Comparison of ENCODE assay signal across 27 cellular contexts in the genomic region with DNA sequence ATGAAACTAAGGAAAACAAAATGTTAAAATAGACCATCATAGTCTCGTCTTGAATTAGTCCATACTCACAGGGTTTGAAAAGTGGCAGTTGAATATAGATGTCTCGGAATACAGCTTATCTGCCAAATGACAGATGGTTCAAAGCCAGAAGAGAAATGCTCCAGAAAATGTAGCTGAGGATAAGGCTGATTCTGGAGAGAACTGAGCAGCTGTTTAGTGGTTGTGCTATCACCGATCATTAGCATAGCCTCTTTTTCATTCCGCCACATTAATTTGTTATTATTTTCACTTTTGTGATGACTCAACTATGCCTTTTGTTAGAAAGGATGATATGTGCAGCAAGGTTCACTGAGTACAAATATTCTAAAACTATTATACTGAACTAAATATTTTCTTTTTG.
DNase-seq lines count a peak whose midpoint lies in the region; ATAC-seq and TF ChIP-seq lines count a peak whose summit lies in the region.
"Had no signal": no experiment of that assay in that cellular context is flagged by ENCODE, and none has a peak within 500 bp of the region (broad histone marks: within the 10 kb centered on the region; RNA-seq: fewer than 3 reads in every experiment).

No MANE protein-coding gene starts in this region.

- H3K27ac Mint-ChIP-seq in glutamatergic neuron (ENCODE audit: unreplicated experiment): peak overlapping the region; percentile 64
- H3K27ac Mint-ChIP-seq: CD8-positive, alpha-beta memory T cell; H9; HFFc6; T-helper 17 cell had no signal

- H3K27me3 Mint-ChIP-seq in glutamatergic neuron (ENCODE audit: unreplicated experiment): no peaks in the 10 kb centered on the region

- H3K4me1 Mint-ChIP-seq in glutamatergic neuron (ENCODE audit: low read depth, unreplicated experiment): peaks cover 55% of the 10 kb centered on the region
- H3K4me1 Mint-ChIP-seq: H9 had no signal

- DNase-seq in Ammon's horn (ENCODE audit: low spot score) (peak; percentile 30), NCI-H2171 treated with DMSO at 0.1 percent for 48 hours (lab: John Stamatoyannopoulos, UW) (peak; percentile 67), glutamatergic neuron (no peak), upper lobe of right lung (no peak)
- DNase-seq: AML-193; Calu3; CD8-positive, alpha-beta memory T cell; EL; GF-D8; GM23248; H9; HFFc6; MM.1S; NCI-H1048; NCI-H1417 treated with DMSO at 0.1 percent for 48 hours; NCI-H2029 treated with DMSO at 0.1 percent for 48 hours; NCI-H69; SHP77 treated with DMSO at 0.1 percent for 48 hours; SW 1271; T-helper 17 cell had no signal

- no peaks in the 10 kb centered on the region for H3K9me3 ChIP-seq in upper lobe of right lung

- peaks cover 4% of the 10 kb centered on the region for H3K4me1 ChIP-seq in upper lobe of right lung

- intact Hi-C loops in upper lobe of right lung (cut with DNase I): no loop called here

- H3K4me3 ChIP-seq in upper lobe of right lung: no peak overlapping the region
- H3K4me3 ChIP-seq: GM23248, SK-N-MC had no signal

- H3K4me3 Mint-ChIP-seq in glutamatergic neuron (ENCODE audit: unreplicated experiment): no peak overlapping the region
- H3K4me3 Mint-ChIP-seq: CD8-positive, alpha-beta memory T cell; H9; HFFc6; T-helper 17 cell had no signal

- ATAC-seq in HG02973 (IDR thresholded peaks at IDR 0.05; ENCODE audit: unreplicated experiment) (peak; percentile 51), upper lobe of right lung (no peak), HG03354 (IDR thresholded peaks at IDR 0.05; ENCODE audit: poor library complexity, severe bottlenecking, unreplicated experiment) (no peak), HG03196 (IDR thresholded peaks at IDR 0.05; ENCODE audit: unreplicated experiment) (no peak), GM19467 (IDR thresholded peaks at IDR 0.05; ENCODE audit: unreplicated experiment) (no peak)
- ATAC-seq: T-helper 17 cell had no signal

- TF ChIP-seq CTCF in glutamatergic neuron (IDR thresholded peaks at IDR 0.05; ENCODE audit: partially characterized antibody, unreplicated experiment) (no peak), upper lobe of right lung (IDR thresholded peaks at IDR 0.05) (no peak)

- H3K36me3 Mint-ChIP-seq in glutamatergic neuron (ENCODE audit: unreplicated experiment): no peaks in the 10 kb centered on the region

- no peak overlapping the region for H3K27ac ChIP-seq in upper lobe of right lung
- H3K27ac ChIP-seq: C4-2B, GM23248, RWPE1, SK-N-MC had no signal

- no peaks in the 10 kb centered on the region for H3K36me3 ChIP-seq in upper lobe of right lung

- no peaks in the 10 kb centered on the region for H3K9me3 Mint-ChIP-seq in glutamatergic neuron (ENCODE audit: unreplicated experiment)
- H3K9me3 Mint-ChIP-seq: CD8-positive, alpha-beta memory T cell; H9; HFFc6 had no signal

- H3K27me3 ChIP-seq in upper lobe of right lung: no peaks in the 10 kb centered on the region

Comparison
In these comparisons a context has a peak if more than half of its experiments do, and no peak if none do; other contexts are left out.
1. DNase-seq: peak in Ammon's horn (single experiment) and NCI-H2171 treated with DMSO at 0.1 percent for 48 hours (single experiment); none in glutamatergic neuron (single experiment) and upper lobe of right lung (single experiment).